In genomic region chr3:32296251-32297204, GRCh38 we compare ENCODE assay signal across 8 cellular contexts. TPM values are rescaled to one million over a fixed set of nuclear protein-coding genes. Genes with fewer than 3 reads are reported as not detected.
DNase-seq lines count a peak whose midpoint lies in the region; ATAC-seq and TF ChIP-seq lines count a peak whose summit lies in the region.

No MANE protein-coding gene starts in this region.

- no peaks in the 10 kb centered on the region for H3K9me3 Mint-ChIP-seq in activated CD4-positive, alpha-beta T cell treated with anti-CD3 and anti-CD28 coated beads for 36 hours (ENCODE audit: low read depth)

- H3K4me3 Mint-ChIP-seq in activated CD4-positive, alpha-beta T cell treated with anti-CD3 and anti-CD28 coated beads for 36 hours, result peak overlapping the region; percentile 46

- intact Hi-C loops in activated CD4-positive, alpha-beta T cell treated with anti-CD3 and anti-CD28 coated beads for 36 hours (cut with DNase I, micrococcal nuclease), result loop anchor here (1.0 to 5.0 kb wide), 8 partner anchors 38 to 172 kb away; no protein-coding TSS in a partner anchor

- no peak overlapping the region for H3K4me3 ChIP-seq in choroid plexus epithelial cell (ENCODE audit: low read depth, low read length)

- POLR2A ChIA-PET in activated CD4-positive, alpha-beta T cell treated with anti-CD3 and anti-CD28 coated beads for 36 hours (lab: Charles Lee), result no interaction called here

- no peaks in the 10 kb centered on the region for H3K27me3 Mint-ChIP-seq in activated CD4-positive, alpha-beta T cell treated with anti-CD3 and anti-CD28 coated beads for 36 hours

- peak; percentile 84 for ATAC-seq in GM21786 (IDR thresholded peaks at IDR 0.05; ENCODE audit: unreplicated experiment)
- ATAC-seq in activated CD4-positive, alpha-beta T cell treated with anti-CD3 and anti-CD28 coated beads for 36 hours, result peak; percentile 81
- ATAC-seq in GM19023 (IDR thresholded peaks at IDR 0.05; ENCODE audit: unreplicated experiment), result no peak

- DNase-seq in Caki2 (ENCODE audit: low read depth) (peak; percentile 47), NCI-H2196 (lab: John Stamatoyannopoulos, UW; ENCODE audit: unreplicated experiment) (peak; percentile 14), choroid plexus epithelial cell (ENCODE audit: low read depth) (peak; percentile 78), left kidney (ENCODE audit: low read depth, low spot score) (peak; percentile 86)
- DNase-seq in activated CD4-positive, alpha-beta T cell treated with anti-CD3 and anti-CD28 coated beads for 36 hours, result peak; percentile 78
- peak; percentile 34 to 47 for DNase-seq in stimulated activated CD4-positive, alpha-beta T cell treated with anti-CD3 and anti-CD28 coated beads, Interleukin-4, amount 100 ng/mL, for 48 hours (ENCODE audit: low read depth in 2 of 2)

- in situ Hi-C loops in Caki2 (cut with HindIII; ENCODE audit: low pct_unique_long_range_greater_than_20kb, low sequenced_read_pairs), result no loop called here

- H3K36me3 Mint-ChIP-seq in activated CD4-positive, alpha-beta T cell treated with anti-CD3 and anti-CD28 coated beads for 36 hours (ENCODE audit: low read depth), result no peaks in the 10 kb centered on the region

- H3K27ac Mint-ChIP-seq in activated CD4-positive, alpha-beta T cell treated with anti-CD3 and anti-CD28 coated beads for 36 hours, result peak overlapping the region; percentile 67

- H3K4me1 Mint-ChIP-seq in activated CD4-positive, alpha-beta T cell treated with anti-CD3 and anti-CD28 coated beads for 36 hours, result peaks cover 32% of the 10 kb centered on the region

- CTCF ChIA-PET in activated CD4-positive, alpha-beta T cell treated with anti-CD3 and anti-CD28 coated beads for 36 hours (lab: Charles Lee), result interaction anchor here (0.6 to 5.7 kb wide), 40 partner anchors 8 to 524 kb away, joined by 3 to 50 read pairs (median 4); partner anchors contain the start of gene CMTM8

- peak; percentile 92 for TF ChIP-seq CTCF in choroid plexus epithelial cell (conservative IDR thresholded peaks at IDR 0.05; ENCODE audit: low read depth, low read length)

RNA-seq across cellular contexts. Expression of gene CMTM8, which starts 58.0 kb away (rescaled TPM):
- 1.1 and 3.2 TPM in 2 replicates for total RNA-seq in Caki2 (2014; rRNA removed; shearing (Covaris generic); ENCODE audit: low replicate concordance)
- total RNA-seq in activated CD4-positive, alpha-beta T cell treated with anti-CD3 and anti-CD28 coated beads for 36 hours, result 1 to 10 TPM; 8.1 to 9.3 TPM

Comparison
In these comparisons a context has a peak if more than half of its experiments do, and no peak if none do; other contexts are left out.
1. DNase-seq: peak in every context shown above with its lines; median percentile 86 in left kidney; 78 in activated CD4-positive, alpha-beta T cell treated with anti-CD3 and anti-CD28 coated beads for 36 hours; 78 in choroid plexus epithelial cell; 47 in Caki2; 40 in stimulated activated CD4-positive, alpha-beta T cell treated with anti-CD3 and anti-CD28 coated beads, Interleukin-4, amount 100 ng/mL, for 48 hours; 14 in NCI-H2196.